Comparison of ENCODE assay signal across 1 cellular context in genomic region chr4:183889190-183889589, GRCh38.
TF ChIP-seq lines count a peak whose summit lies in the region.

No MANE protein-coding gene starts in this region.

TF ChIP-seq in WTC11, 78 proteins besides CTCF, POLR2A, EP300 and RAD21 (continued from another document):
- no peak for TF ChIP-seq TEAD4 (CRISPR knock-in tag; IDR thresholded peaks at IDR 0.05)
- no peak for TF ChIP-seq OVOL2 (CRISPR knock-in tag; IDR thresholded peaks at IDR 0.05; ENCODE audit: borderline replicate concordance)
- no peak for TF ChIP-seq FOXP4 (CRISPR knock-in tag; IDR thresholded peaks at IDR 0.05)
- TF ChIP-seq, protein P1, sequence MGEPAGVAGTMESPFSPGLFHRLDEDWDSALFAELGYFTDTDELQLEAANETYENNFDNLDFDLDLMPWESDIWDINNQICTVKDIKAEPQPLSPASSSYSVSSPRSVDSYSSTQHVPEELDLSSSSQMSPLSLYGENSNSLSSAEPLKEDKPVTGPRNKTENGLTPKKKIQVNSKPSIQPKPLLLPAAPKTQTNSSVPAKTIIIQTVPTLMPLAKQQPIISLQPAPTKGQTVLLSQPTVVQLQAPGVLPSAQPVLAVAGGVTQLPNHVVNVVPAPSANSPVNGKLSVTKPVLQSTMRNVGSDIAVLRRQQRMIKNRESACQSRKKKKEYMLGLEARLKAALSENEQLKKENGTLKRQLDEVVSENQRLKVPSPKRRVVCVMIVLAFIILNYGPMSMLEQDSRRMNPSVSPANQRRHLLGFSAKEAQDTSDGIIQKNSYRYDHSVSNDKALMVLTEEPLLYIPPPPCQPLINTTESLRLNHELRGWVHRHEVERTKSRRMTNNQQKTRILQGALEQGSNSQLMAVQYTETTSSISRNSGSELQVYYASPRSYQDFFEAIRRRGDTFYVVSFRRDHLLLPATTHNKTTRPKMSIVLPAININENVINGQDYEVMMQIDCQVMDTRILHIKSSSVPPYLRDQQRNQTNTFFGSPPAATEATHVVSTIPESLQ (CRISPR knock-in tag; IDR thresholded peaks at IDR 0.05), result no peak
- no peak for TF ChIP-seq NFATC4 (CRISPR knock-in tag; IDR thresholded peaks at IDR 0.05)
